ENCODE assay signal across 11 cellular contexts in the genomic region with DNA sequence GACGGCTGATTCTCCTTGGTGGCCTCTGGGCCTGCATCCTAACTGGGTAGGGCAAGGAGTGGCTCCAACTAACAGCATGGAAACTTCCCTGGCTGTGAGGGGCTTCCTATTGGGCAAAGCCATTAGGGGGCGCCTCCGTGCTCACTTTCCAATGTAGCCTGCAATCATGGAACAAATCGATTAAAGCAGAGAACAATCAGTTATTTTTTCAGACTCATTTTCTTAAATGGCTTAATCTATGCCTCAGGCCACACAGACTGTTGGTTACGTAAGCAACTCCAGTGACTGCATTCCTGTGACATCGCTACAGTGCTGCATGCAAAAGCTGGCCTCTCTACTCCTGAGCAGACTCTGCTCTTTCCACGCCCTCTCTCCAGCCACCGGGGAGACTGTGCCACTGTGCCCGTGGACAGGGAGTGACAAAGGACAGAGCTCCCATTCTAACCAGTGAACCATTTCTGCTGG.
DNase-seq lines count a peak whose midpoint lies in the region; ATAC-seq and TF ChIP-seq lines count a peak whose summit lies in the region.
"Had no signal": no experiment of that assay in that cellular context is flagged by ENCODE, and none has a peak within 500 bp of the region (broad histone marks: within the 10 kb centered on the region; RNA-seq: fewer than 3 reads in every experiment).

No MANE protein-coding gene starts in this region.

- no peak overlapping the region for H3K4me2 ChIP-seq in DND-41 (ENCODE audit: insufficient read depth, low read length)
- no peak overlapping the region for H3K4me2 ChIP-seq in mesendoderm (ENCODE audit: low read length)

- no peak overlapping the region for H3K4ac ChIP-seq in mesendoderm (ENCODE audit: low read depth, low read length)

- TF ChIP-seq CTCF in DND-41 (IDR thresholded peaks at IDR 0.05; ENCODE audit: borderline replicate concordance, extremely low read depth, low read length, poor library complexity, severe bottlenecking) (peak; percentile 38), esophagus muscularis mucosa (IDR thresholded peaks at IDR 0.05) (no peak)

- H4K5ac ChIP-seq in mesendoderm (ENCODE audit: low read length), result no peak overlapping the region

- no peak overlapping the region for H3K23ac ChIP-seq in mesendoderm (ENCODE audit: low read length)

- DNase-seq in DND-41 (no peak), M059J (ENCODE audit: low read depth) (peak; percentile 57), dedifferentiated amniotic fluid mesenchymal stem cell (ENCODE audit: extremely low spot score) (peak; percentile 62), mesendoderm (peak; percentile 47), esophagus muscularis mucosa (ENCODE audit: extremely low spot score) (no peak), DMS 273 (lab: John Stamatoyannopoulos, UW; ENCODE audit: unreplicated experiment) (no peak), GF-D8 (lab: John Stamatoyannopoulos, UW) (no peak)
- DNase-seq: Kasumi-1 had no signal

- H3K18ac ChIP-seq in mesendoderm (ENCODE audit: low read length), result no peak overlapping the region

- no peak overlapping the region for H2AFZ ChIP-seq in DND-41 (ENCODE audit: low read depth, low read length)

- H2BK5ac ChIP-seq in mesendoderm (ENCODE audit: low read length), result no peak overlapping the region

- no peak overlapping the region for H3K27ac ChIP-seq in DND-41 (ENCODE audit: low read length)
- H3K27ac ChIP-seq in mesendoderm (ENCODE audit: low read depth, low read length), result no peak overlapping the region
- no peak overlapping the region for H3K27ac ChIP-seq in esophagus muscularis mucosa (replicated peaks in 1 of 4)
- H3K27ac ChIP-seq: gastroesophageal sphincter, neutrophil had no signal

- H3K4me3 ChIP-seq in DND-41 (ENCODE audit: low read depth in 1 of 2, low read length in 2 of 2) (no peak overlapping the region), mesendoderm (ENCODE audit: low read length) (no peak overlapping the region), esophagus muscularis mucosa (no peak overlapping the region)
- H3K4me3 ChIP-seq: gastroesophageal sphincter had no signal

- WGBS in mesendoderm (ENCODE audit: extremely low coverage, insufficient coverage, low lambda C conversion rate), result no CpG with 5 or more reads among the region's 9 CpGs
- WGBS in esophagus muscularis mucosa, result 68% methylated on average over 9 of the region's 9 CpGs

- TF ChIP-seq POLR2A in esophagus muscularis mucosa (IDR thresholded peaks at IDR 0.05; ENCODE audit: low read depth), result no peak

- no peak overlapping the region for H2AK5ac ChIP-seq in mesendoderm (ENCODE audit: low read length)

- H4K8ac ChIP-seq in mesendoderm (ENCODE audit: low read depth, low read length), result no peak overlapping the region

- H3K9ac ChIP-seq in DND-41 (ENCODE audit: low read depth, low read length), result no peak overlapping the region
- H3K9ac ChIP-seq in mesendoderm (ENCODE audit: low read length), result no peak overlapping the region

- no peaks in the 10 kb centered on the region for H4K20me1 ChIP-seq in DND-41 (ENCODE audit: insufficient read depth, low read length)

- no peaks in the 10 kb centered on the region for H3K4me1 ChIP-seq in DND-41 (ENCODE audit: insufficient read depth, low read length)
- no peaks in the 10 kb centered on the region for H3K4me1 ChIP-seq in mesendoderm (ENCODE audit: control insufficient read depth, low read depth, low read length)
- H3K4me1 ChIP-seq in esophagus muscularis mucosa, result peaks cover 0 to 7% (median 2%) of the 10 kb centered on the region in 4 donors

- H3K79me1 ChIP-seq in mesendoderm (ENCODE audit: low read length), result no peaks in the 10 kb centered on the region

- no peak overlapping the region for H2BK15ac ChIP-seq in mesendoderm (replicated peaks; ENCODE audit: low read depth)

- H3K9me3 ChIP-seq in DND-41 (ENCODE audit: insufficient read depth, low read length, severe bottlenecking) (no peaks in the 10 kb centered on the region), esophagus muscularis mucosa (peaks cover 0 to 5% (median 0%) of the 10 kb centered on the region in 4 donors)
- H3K9me3 ChIP-seq: neutrophil had no signal

- no peak for ATAC-seq in DND-41 (ENCODE audit: insufficient read depth, low read depth)
- no peak for ATAC-seq in HG03520 (IDR thresholded peaks at IDR 0.05; ENCODE audit: unreplicated experiment)
- ATAC-seq: gastroesophageal sphincter had no signal

- no peak overlapping the region for H2BK120ac ChIP-seq in mesendoderm (ENCODE audit: low read depth, low read length)

- H3K79me2 ChIP-seq in DND-41 (ENCODE audit: insufficient read depth, low read length), result no peaks in the 10 kb centered on the region
- H3K79me2 ChIP-seq in mesendoderm (ENCODE audit: control insufficient read depth, insufficient read depth, low read length), result no peaks in the 10 kb centered on the region

- H3K36me3 ChIP-seq in DND-41 (ENCODE audit: insufficient read depth, low read length) (no peaks in the 10 kb centered on the region), mesendoderm (ENCODE audit: control insufficient read depth, insufficient read depth, low read length) (no peaks in the 10 kb centered on the region), esophagus muscularis mucosa (no peaks in the 10 kb centered on the region)
- H3K36me3 ChIP-seq: gastroesophageal sphincter, neutrophil had no signal

- intact Hi-C loops in esophagus muscularis mucosa (cut with DNase I), result no loop called here

- no peak for TF ChIP-seq EP300 in esophagus muscularis mucosa (IDR thresholded peaks at IDR 0.05)

- H3K27me3 ChIP-seq in DND-41 (ENCODE audit: insufficient read depth, low read length, poor library complexity) (no peaks in the 10 kb centered on the region), mesendoderm (ENCODE audit: insufficient read depth, low read length, poor library complexity) (no peaks in the 10 kb centered on the region), esophagus muscularis mucosa (no peaks in the 10 kb centered on the region)
- H3K27me3 ChIP-seq: gastroesophageal sphincter, neutrophil had no signal

- no peak overlapping the region for H3K56ac ChIP-seq in mesendoderm (ENCODE audit: low read length)

Comparison
In these comparisons a context has a peak if more than half of its experiments do, and no peak if none do; other contexts are left out.
1. DNase-seq: peak in M059J (single experiment), dedifferentiated amniotic fluid mesenchymal stem cell (single experiment) and mesendoderm (single experiment); none in DND-41 (single experiment), esophagus muscularis mucosa (single experiment), DMS 273 (single experiment) and GF-D8 (single experiment).